In the genomic region with DNA sequence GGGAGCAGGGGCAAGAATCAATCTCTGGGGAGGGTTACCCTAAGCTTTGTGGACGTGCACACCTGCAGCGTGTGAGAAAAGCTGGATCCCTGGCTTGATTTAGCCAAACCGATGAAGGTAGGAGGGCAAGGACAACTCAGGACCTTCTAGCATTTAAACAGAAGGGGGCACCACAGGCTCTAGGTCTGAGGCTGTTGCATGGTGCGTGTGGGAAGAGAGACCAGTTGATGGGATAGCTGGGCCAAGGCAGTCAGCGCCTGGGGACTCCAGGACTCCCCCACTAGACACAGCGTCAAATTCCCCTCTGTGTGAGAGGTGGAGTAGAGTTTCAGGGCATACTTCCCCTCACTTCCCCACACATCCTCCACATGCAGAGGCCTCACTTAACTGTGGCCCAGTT, we compare ENCODE assay signal across 10 cellular contexts. TPM values are rescaled to one million over a fixed set of nuclear protein-coding genes. Genes with fewer than 3 reads are reported as not detected.
A peak's percentile ranks its signal among the peaks of the same experiment; 100 is the strongest.
DNase-seq lines count a peak whose midpoint lies in the region; ATAC-seq, FAIRE-seq and TF ChIP-seq lines count a peak whose summit lies in the region.
"Had no signal": no experiment of that assay in that cellular context is flagged by ENCODE, and none has a peak within 500 bp of the region (broad histone marks: within the 10 kb centered on the region; RNA-seq: fewer than 3 reads in every experiment).

No MANE protein-coding gene starts in this region.

- WGBS in spleen, 5 donors = 50 to 93% (median 68%) methylated on average over 4 to 6 of the region's 6 CpGs

- peak; percentile 14 for TF ChIP-seq CTCF in astrocyte of the spinal cord (IDR thresholded peaks at IDR 0.05; ENCODE audit: low read depth, low read length)
- no peak for TF ChIP-seq CTCF in spleen (IDR thresholded peaks at IDR 0.05 in 8 of 11, conservative IDR thresholded peaks at IDR 0.05 in 3 of 11)

- H3K4me1 Mint-ChIP-seq in activated T-helper 2 cell treated with anti-CD3 and anti-CD28 coated beads, Interferon-gamma antibody, Interleukin-2, Interleukin-4, amounts not matched to agents 10 μg/mL and 5 μg/mL and 100 μg/mL, durations not matched to agents 14 hours and 24 hours and 36 hours (ENCODE audit: low read depth) = no peaks in the 10 kb centered on the region
- H3K4me1 Mint-ChIP-seq: naive B cell had no signal

- no peak overlapping the region for H3K4me3 Mint-ChIP-seq in activated T-helper 2 cell treated with anti-CD3 and anti-CD28 coated beads, Interferon-gamma antibody, Interleukin-2, Interleukin-4, amounts not matched to agents 10 μg/mL and 5 μg/mL and 100 μg/mL, durations not matched to agents 14 hours and 24 hours and 36 hours (ENCODE audit: low read depth)
- H3K4me3 Mint-ChIP-seq: naive B cell had no signal

- intact Hi-C loops in spleen (cut with DNase I; ENCODE audit: low total_unique reads) = no loop called here
- intact Hi-C loops in activated T-helper 2 cell treated with anti-CD3 and anti-CD28 coated beads, Interferon-gamma antibody, Interleukin-2, Interleukin-4, amounts not matched to agents 10 μg/mL and 5 μg/mL and 100 μg/mL, durations not matched to agents 14 hours and 24 hours and 36 hours (cut with micrococcal nuclease) = no loop called here

- no peaks in the 10 kb centered on the region for H3K36me3 Mint-ChIP-seq in activated T-helper 2 cell treated with anti-CD3 and anti-CD28 coated beads, Interferon-gamma antibody, Interleukin-2, Interleukin-4, amounts not matched to agents 10 μg/mL and 5 μg/mL and 100 μg/mL, durations not matched to agents 14 hours and 24 hours and 36 hours (ENCODE audit: low read depth)
- H3K36me3 Mint-ChIP-seq: naive B cell had no signal

- H3K27me3 Mint-ChIP-seq in activated T-helper 2 cell treated with anti-CD3 and anti-CD28 coated beads, Interferon-gamma antibody, Interleukin-2, Interleukin-4, amounts not matched to agents 10 μg/mL and 5 μg/mL and 100 μg/mL, durations not matched to agents 14 hours and 24 hours and 36 hours (ENCODE audit: low read depth) = peaks cover 19% of the 10 kb centered on the region

- no peak for TF ChIP-seq POLR2A in spleen (IDR thresholded peaks at IDR 0.05)

- peaks cover 0 to 44% (median 29%) of the 10 kb centered on the region in 7 donors for H3K27me3 ChIP-seq in spleen (replicated peaks in 1 of 7)

- H3K27ac Mint-ChIP-seq in activated T-helper 2 cell treated with anti-CD3 and anti-CD28 coated beads, Interferon-gamma antibody, Interleukin-2, Interleukin-4, amounts not matched to agents 10 μg/mL and 5 μg/mL and 100 μg/mL, durations not matched to agents 14 hours and 24 hours and 36 hours = no peak overlapping the region
- H3K27ac Mint-ChIP-seq: naive B cell had no signal

- no peaks in the 10 kb centered on the region for H3K9me3 ChIP-seq in spleen

- peaks cover 0 to 5% (median 0%) of the 10 kb centered on the region in 6 donors for H3K4me1 ChIP-seq in spleen

- peak; percentile 31 for ATAC-seq in HG03520 (IDR thresholded peaks at IDR 0.05; ENCODE audit: unreplicated experiment)

- no peaks in the 10 kb centered on the region for H3K36me3 ChIP-seq in spleen

- in situ Hi-C loops in astrocyte of the spinal cord (cut with HindIII; ENCODE audit: low sequenced_read_pairs) = no loop called here

- H3K27ac ChIP-seq in spleen = no peak overlapping the region

- DNase-seq in ELR (ENCODE audit: low read depth) (peak; percentile 43), astrocyte of the spinal cord (ENCODE audit: low read depth, low spot score) (no peak), medulla oblongata (ENCODE audit: extremely low spot score) (peak; percentile 57), RCC 7860 (ENCODE audit: low spot score) (no peak), germinal center (ENCODE audit: low spot score) (no peak), spleen (no peak)
- no peak for DNase-seq in activated T-helper 2 cell treated with anti-CD3 and anti-CD28 coated beads, Interferon-gamma antibody, Interleukin-2, Interleukin-4, amounts not matched to agents 10 μg/mL and 5 μg/mL and 100 μg/mL, durations not matched to agents 14 hours and 24 hours and 36 hours (ENCODE audit: low spot score)
- DNase-seq: effector CD4-positive, alpha-beta T cell; naive B cell had no signal

- H3K9me3 Mint-ChIP-seq in activated T-helper 2 cell treated with anti-CD3 and anti-CD28 coated beads, Interferon-gamma antibody, Interleukin-2, Interleukin-4, amounts not matched to agents 10 μg/mL and 5 μg/mL and 100 μg/mL, durations not matched to agents 14 hours and 24 hours and 36 hours = no peaks in the 10 kb centered on the region

- FAIRE-seq in RCC 7860 (lab: Jason Lieb, UNC) = no peak

- no peak overlapping the region for H3K4me3 ChIP-seq in astrocyte of the spinal cord (ENCODE audit: low read depth, low read length)
- no peak overlapping the region for H3K4me3 ChIP-seq in spleen

RNA-seq across cellular contexts. Expression of a gene that starts 4.3 kb away (rescaled TPM):
- under 1 TPM in 1 of 7 donors, not detected in 6; 0.09 TPM for total RNA-seq in spleen
- under 1 TPM in 1 of 3 donors, not detected in 2; 0.02 TPM for polyA plus RNA-seq in spleen
- 0.05 and 0.07 TPM in 2 replicates for total RNA-seq in activated T-helper 2 cell treated with anti-CD3 and anti-CD28 coated beads, Interferon-gamma antibody, Interleukin-2, Interleukin-4, amounts not matched to agents 10 μg/mL and 5 μg/mL and 100 μg/mL, durations not matched to agents 14 hours and 24 hours and 36 hours

RNA-seq across cellular contexts. Expression of a gene that starts 56.6 kb away (rescaled TPM):
- total RNA-seq in spleen = not detected
- not detected for polyA plus RNA-seq in spleen
- total RNA-seq in activated T-helper 2 cell treated with anti-CD3 and anti-CD28 coated beads, Interferon-gamma antibody, Interleukin-2, Interleukin-4, amounts not matched to agents 10 μg/mL and 5 μg/mL and 100 μg/mL, durations not matched to agents 14 hours and 24 hours and 36 hours = not detected in 2 replicates

Comparison
In these comparisons a context has a peak if more than half of its experiments do, and no peak if none do; other contexts are left out.
1. DNase-seq: peak in ELR (single experiment) and medulla oblongata (single experiment); none in astrocyte of the spinal cord (single experiment), RCC 7860 (single experiment), germinal center (single experiment), spleen (single experiment) and activated T-helper 2 cell treated with anti-CD3 and anti-CD28 coated beads, Interferon-gamma antibody, Interleukin-2, Interleukin-4, amounts not matched to agents 10 μg/mL and 5 μg/mL and 100 μg/mL, durations not matched to agents 14 hours and 24 hours and 36 hours (single experiment).